ENCODE assay signal across 8 cellular contexts in genomic region chr1:160726498-160727391, GRCh38. TPM values are rescaled to one million over a fixed set of nuclear protein-coding genes. Genes with fewer than 3 reads are reported as not detected.
A peak's percentile ranks its signal among the peaks of the same experiment; 100 is the strongest.
DNase-seq lines count a peak whose midpoint lies in the region; ATAC-seq, FAIRE-seq and TF ChIP-seq lines count a peak whose summit lies in the region.

No MANE protein-coding gene starts in this region.

- H3K4me1 ChIP-seq in K562 (replicated peaks in 1 of 2; ENCODE audit: control insufficient read depth in 2 of 2, insufficient read depth in 2 of 2, low read length in 2 of 2) (peaks cover 0 to 8% of the 10 kb centered on the region in 2 experiments; a peak in 2 of 5 replicates), sigmoid colon (peaks cover 0 to 6% (median 2%) of the 10 kb centered on the region in 4 donors)

- no peaks in the 10 kb centered on the region for H3F3A ChIP-seq in SU-DHL-6 (ENCODE audit: insufficient read depth)

- peak; percentile 93 for FAIRE-seq in K562 (lab: Jason Lieb, UNC)

- WGBS in K562 (ENCODE audit: insufficient coverage, low coverage, missing lambda C conversion rate), result 6% methylated on average over 8 of the region's 8 CpGs
- WGBS in sigmoid colon, 2 donors, result 3 to 15% methylated on average over 8 of the region's 8 CpGs

- H4K20me1 ChIP-seq in SU-DHL-6 (ENCODE audit: low read depth, low read length) (no peaks in the 10 kb centered on the region), K562 (replicated peaks; ENCODE audit: control insufficient read depth, insufficient read depth, low read length) (no peaks in the 10 kb centered on the region)

- H3K27me3 ChIP-seq in GM06990 (replicated peaks; ENCODE audit: control insufficient read depth, insufficient read depth, low read length), result no peaks in the 10 kb centered on the region
- no peaks in the 10 kb centered on the region for H3K27me3 ChIP-seq in SU-DHL-6 (ENCODE audit: low read length)
- H3K27me3 ChIP-seq in K562 (ENCODE audit: control insufficient read depth in 2 of 2, insufficient read depth in 2 of 2, low read length in 2 of 2), result no peaks in the 10 kb centered on the region; a peak in 1 of 5 replicates
- H3K27me3 ChIP-seq in sigmoid colon, result no peaks in the 10 kb centered on the region

- TF ChIP-seq EP300 in K562 (IDR thresholded peaks at IDR 0.05; ENCODE audit: low read length) (no peak), sigmoid colon (IDR thresholded peaks at IDR 0.05) (no peak)

- H3K9me2 ChIP-seq in SU-DHL-6 (replicated peaks; ENCODE audit: insufficient read depth, low read length), result no peaks in the 10 kb centered on the region

- H3K9me3 ChIP-seq in SU-DHL-6 (ENCODE audit: insufficient read depth, low read length) (no peaks in the 10 kb centered on the region), K562 (replicated peaks; ENCODE audit: control insufficient read depth, insufficient read depth, low read depth, low read length) (no peaks in the 10 kb centered on the region), sigmoid colon (no peaks in the 10 kb centered on the region)

- H3K79me2 ChIP-seq in SU-DHL-6 (ENCODE audit: insufficient read depth, low read length), result no peaks in the 10 kb centered on the region
- H3K79me2 ChIP-seq in K562 (ENCODE audit: control insufficient read depth, insufficient read depth, low read length), result no peaks in the 10 kb centered on the region

- H3K27ac ChIP-seq in SU-DHL-6 (ENCODE audit: low read depth, low read length) (no peak overlapping the region), K562 (ENCODE audit: extremely low read depth, low read depth, low read length) (peak overlapping the region; percentile 60), sigmoid colon (no peak overlapping the region)

- TF ChIP-seq CTCF in GM06990 (IDR thresholded peaks at IDR 0.05; ENCODE audit: insufficient read depth, low read length, poor library complexity, severe bottlenecking) (peak; percentile 75), SU-DHL-6 (IDR thresholded peaks at IDR 0.05; ENCODE audit: insufficient read depth, low read length, poor library complexity, severe bottlenecking) (peak; percentile 89), K562 (IDR thresholded peaks at IDR 0.05 in 2 of 3, conservative IDR thresholded peaks at IDR 0.05 in 1 of 3; ENCODE audit: insufficient read depth in 2 of 3, low read depth in 1 of 3, low read length in 3 of 3) (peak; percentile 85 to 92 (median 88)), sigmoid colon (IDR thresholded peaks at IDR 0.05) (peak; percentile 13 to 73 (median 58))

- intact Hi-C loops in K562 (cut with micrococcal nuclease), result loop anchor here (1.0 to 10.0 kb wide), 5 partner anchors 42 to 408 kb away; partner anchors contain the start of gene DEDD
- intact Hi-C loops in sigmoid colon (cut with DNase I), result loop anchor here (5.0 kb wide), 2 partner anchors 226 to 371 kb away; partner anchors contain the start of genes ITLN2 and KLHDC9

- peak overlapping the region; percentile 59 for H2AFZ ChIP-seq in SU-DHL-6 (ENCODE audit: low read depth, low read length, severe bottlenecking)
- H2AFZ ChIP-seq in K562 (ENCODE audit: low read depth, low read length), result peak overlapping the region; percentile 90

- peak; percentile 91 to 96 for TF ChIP-seq RAD21 in K562 (CRISPR knock-in tag; conservative IDR thresholded peaks at IDR 0.05 in 1 of 2, IDR thresholded peaks at IDR 0.05 in 1 of 2)

- H3K4me3 ChIP-seq in GM06990 (replicated peaks; ENCODE audit: low read depth, low read length) (no peak overlapping the region), SU-DHL-6 (ENCODE audit: insufficient read depth, low read length, poor library complexity, severe bottlenecking) (no peak overlapping the region), K562 (no peak overlapping the region), sigmoid colon (no peak overlapping the region)

- in situ Hi-C loops in K562 (cut with MboI), result no loop called here

- DNase-seq in GM06990 (ENCODE audit: extremely low read depth, insufficient read length) (peak; percentile 39), HEK293T (ENCODE audit: extremely low spot score) (peak; percentile 84), NCI-H1048 (lab: John Stamatoyannopoulos, UW) (peak; percentile 19), K562 (ENCODE audit: extremely low read depth in 1 of 4, low spot score in 3 of 4) (peak; percentile 73 to 86 (median 77)), hypothalamus (lab: John Stamatoyannopoulos, UW) (peak in 34 of 51 donors; percentile 1 to 64 (median 22)), sigmoid colon (no peak), cortex of kidney (lab: John Stamatoyannopoulos, UW) (no peak)

- ATAC-seq in K562, result peak; percentile 93

- no peaks in the 10 kb centered on the region for H3K36me3 ChIP-seq in GM06990 (ENCODE audit: control insufficient read depth, insufficient read depth, low read length)
- no peaks in the 10 kb centered on the region for H3K36me3 ChIP-seq in SU-DHL-6 (ENCODE audit: low read length)
- H3K36me3 ChIP-seq in K562 (ENCODE audit: control insufficient read depth, insufficient read depth, low read length), result no peaks in the 10 kb centered on the region
- no peaks in the 10 kb centered on the region for H3K36me3 ChIP-seq in sigmoid colon

- CTCF ChIA-PET in HEK293T (lab: Yijun Ruan, JAX), result interaction anchor here (0.5 to 0.9 kb wide), 2 partner anchors 54 to 369 kb away, joined by 3 to 5 read pairs; no protein-coding TSS in a partner anchor
- CTCF ChIA-PET in K562 (lab: Yijun Ruan, JAX; ENCODE audit: low intra/inter-chr PET ratio), result interaction anchor here (0.5 to 1.7 kb wide), 7 partner anchors 41 to 413 kb away, joined by 3 to 8 read pairs (median 4); partner anchors contain the start of gene ITLN2

- H3K4me2 ChIP-seq in SU-DHL-6 (ENCODE audit: low read depth, low read length, poor library complexity, severe bottlenecking), result peak overlapping the region; percentile 4
- peak overlapping the region; percentile 28 for H3K4me2 ChIP-seq in K562 (ENCODE audit: insufficient read depth, low read length)

- H3K9me1 ChIP-seq in K562 (ENCODE audit: control insufficient read depth, insufficient read depth, low read length), result no peaks in the 10 kb centered on the region

- TF ChIP-seq POLR2A in K562 (conservative IDR thresholded peaks at IDR 0.05) (no peak), sigmoid colon (IDR thresholded peaks at IDR 0.05) (no peak)

- H3K9ac ChIP-seq in SU-DHL-6 (ENCODE audit: low read length) (peak overlapping the region; percentile 12; the same call in 1 of the 2 replicates), K562 (ENCODE audit: insufficient read depth in 1 of 2, low read depth in 2 of 2, low read length in 2 of 2) (peak overlapping the region in 1 of 2 experiments; percentile 33; a peak in 1 of 4 replicates)

- POLR2A ChIA-PET in HEK293T (lab: Yijun Ruan, JAX) (no interaction called here), K562 (lab: Yijun Ruan, JAX) (interaction anchor here (0.6 to 1.6 kb wide), 11 partner anchors 9 to 225 kb away, joined by 3 to 5 read pairs (median 3); no protein-coding TSS in a partner anchor)

- BruUV-seq in K562 (replicated peaks; lab: Mats Ljungman, UMichigan), result no TSS peak

TF ChIP-seq in HEK293T, 16 proteins besides CTCF, POLR2A, EP300 and RAD21 (continues in another document):
- TF ChIP-seq ZNF384 (IDR thresholded peaks at IDR 0.05), result no peak
- no peak for TF ChIP-seq FOXM1 (IDR thresholded peaks at IDR 0.05; ENCODE audit: borderline replicate concordance)
- TF ChIP-seq FOXA1 (IDR thresholded peaks at IDR 0.05), result no peak

TF ChIP-seq in K562, 482 proteins besides CTCF, POLR2A, EP300 and RAD21 (continues in another document):
- 0 out of 2 replicates have a peak, but pooled peaks have one; percentile 32 for TF ChIP-seq SMARCE1 (IDR thresholded peaks at IDR 0.05)
- no peak for TF ChIP-seq NFATC3 (IDR thresholded peaks at IDR 0.05)

RNA-seq across cellular contexts. Expression of gene SLAMF7, which starts 12.3 kb away (rescaled TPM):
- total RNA-seq in K562 (2011; cell fraction: chromatin; rRNA removed; ENCODE audit: low replicate concordance), result not detected in 2 replicates
- total RNA-seq in K562 (2011; cell fraction: nucleolus; rRNA removed), result not detected in 2 replicates
- not detected in 2 replicates for total RNA-seq in K562 (2011; cell fraction: nucleoplasm; rRNA removed)
- total RNA-seq in K562 (2014; rRNA removed) (0.12 TPM in 1 of 2 replicates, not detected in the other), K562 (2014; rRNA removed; fragmentation: Illumina TruSeq; extraction: Trizol) (0.11 and 0.19 TPM in 2 replicates), K562 (2015; rRNA removed; fragmentation: Illumina TruSeq; extraction: Trizol) (0.18 and 0.23 TPM in 2 replicates), K562 (2021) (0.35 and 0.49 TPM in 2 replicates), sigmoid colon (under 1 TPM in 3 of 4 donors, not detected in 1; 0.16 to 0.83 (median 0.41) TPM)
- polyA plus RNA-seq in K562 (2011; rRNA removed) (not detected in 2 replicates), K562 (2014; fragmentation: Illumina TruSeq; extraction: Trizol) (0.22 and 0.36 TPM in 2 replicates), K562 (2014; fragmentation: Nextera tagmentation; extraction: Ambion mirVana) (under 1 TPM; 0.17 to 0.39 TPM), K562 (2014; rRNA removed) (0.19 and 1.2 TPM in 2 replicates), sigmoid colon (10 to 100 TPM in 2 of 3 donors, 1 to 10 TPM in 1; 3.6 to 31.0 (median 11.4) TPM)
- 0.03 TPM in 1 of 2 replicates, not detected in the other for polyA plus RNA-seq in K562 (2011; cell fraction: cytosol; rRNA removed)
- polyA plus RNA-seq in K562 (2011; cell fraction: nucleus; rRNA removed), result not detected in 2 replicates
- 0.68 and 2.0 TPM in 2 replicates for polyA plus RNA-seq in K562 (2012)
- polyA minus RNA-seq in K562 (2011; rRNA and poly(A)+ RNA removed), result not detected in 2 replicates
- not detected in 2 replicates for polyA minus RNA-seq in K562 (2011; cell fraction: cytosol; rRNA and poly(A)+ RNA removed)
- not detected in 2 replicates for polyA minus RNA-seq in K562 (2011; cell fraction: nucleus; rRNA and poly(A)+ RNA removed)

RNA-seq across cellular contexts. Expression of gene CD48, which starts 15.1 kb away (rescaled TPM):
- total RNA-seq in K562 (2011; cell fraction: chromatin; rRNA removed; ENCODE audit: low replicate concordance), result not detected in 2 replicates
- not detected in 2 replicates for total RNA-seq in K562 (2011; cell fraction: nucleolus; rRNA removed)
- total RNA-seq in K562 (2011; cell fraction: nucleoplasm; rRNA removed), result not detected in 2 replicates
- total RNA-seq in K562 (2014; rRNA removed) (0.53 TPM in 1 of 2 replicates, not detected in the other), K562 (2014; rRNA removed; fragmentation: Illumina TruSeq; extraction: Trizol) (0.11 and 0.38 TPM in 2 replicates), K562 (2015; rRNA removed; fragmentation: Illumina TruSeq; extraction: Trizol) (0.40 and 0.94 TPM in 2 replicates), K562 (2021) (0.42 and 0.65 TPM in 2 replicates), sigmoid colon (1 to 10 TPM; 2.9 to 4.5 (median 3.6) TPM)
- polyA plus RNA-seq in K562 (2011; rRNA removed) (not detected in 2 replicates), K562 (2014; fragmentation: Illumina TruSeq; extraction: Trizol) (0.10 and 0.24 TPM in 2 replicates), K562 (2014; fragmentation: Nextera tagmentation; extraction: Ambion mirVana) (under 1 TPM in 1 of 2 experiments, not detected in 1; 0.27 TPM), K562 (2014; rRNA removed) (0.18 and 0.30 TPM in 2 replicates), sigmoid colon (100 to 1,000 TPM in 1 of 3 donors, 10 to 100 TPM in 2; 15.6 to 112 (median 23.1) TPM)
- polyA plus RNA-seq in K562 (2011; cell fraction: cytosol; rRNA removed), result 0.06 TPM in 1 of 2 replicates, not detected in the other
- polyA plus RNA-seq in K562 (2011; cell fraction: nucleus; rRNA removed), result not detected in 2 replicates
- polyA plus RNA-seq in K562 (2012), result 0.26 and 2.0 TPM in 2 replicates
- polyA minus RNA-seq in K562 (2011; rRNA and poly(A)+ RNA removed), result 0.27 TPM in 1 of 2 replicates, not detected in the other
- polyA minus RNA-seq in K562 (2011; cell fraction: cytosol; rRNA and poly(A)+ RNA removed), result not detected in 2 replicates
- not detected in 2 replicates for polyA minus RNA-seq in K562 (2011; cell fraction: nucleus; rRNA and poly(A)+ RNA removed)

Comparison
In these comparisons a context has a peak if more than half of its experiments do, and no peak if none do; other contexts are left out.
1. DNase-seq: peak in GM06990 (single experiment), HEK293T (single experiment), NCI-H1048 (single experiment), K562 (4 of 4) and hypothalamus (34 of 51); none in sigmoid colon (single experiment) and cortex of kidney (single experiment).
2. Peak in every context shown above with its lines, with median percentiles within 50 percentile points of each other: CTCF ChIP-seq.